ENCODE assay signal across 39 cellular contexts in genomic region chr4:68808060-68808459, GRCh38. TPM values are rescaled to one million over a fixed set of nuclear protein-coding genes. Genes with fewer than 3 reads are reported as not detected.
"Had no signal": no experiment of that assay in that cellular context is flagged by ENCODE, and none has a peak within 500 bp of the region (broad histone marks: within the 10 kb centered on the region; RNA-seq: fewer than 3 reads in every experiment).

No MANE protein-coding gene starts in this region.

- H3K9me3 ChIP-seq: MG63 had no signal

- H3K9ac ChIP-seq: KMS-11 had no signal

- DNase-seq: Karpas-422, Kasumi-1, KG1, MG63, MM.1S, MV-4-11, NCI-H1048, NCI-H1092, NCI-H1092 treated with DMSO at 0.1 percent for 48 hours, NCI-H1105, NCI-H1105 treated with DMSO at 0.1 percent for 48 hours, NCI-H1417, NCI-H1417 treated with DMSO at 0.1 percent for 48 hours, NCI-H1436, NCI-H1436 treated with DMSO at 0.1 percent for 48 hours, NCI-H146, NCI-H1694, NCI-H1694 treated with DMSO at 0.1 percent for 48 hours, NCI-H187, NCI-H187 treated with DMSO at 0.1 percent for 48 hours, NCI-H2029, NCI-H2029 treated with DMSO at 0.1 percent for 48 hours, NCI-H2081, NCI-H2081 treated with DMSO at 0.1 percent for 48 hours, NCI-H2107, NCI-H2171, NCI-H2171 treated with DMSO at 0.1 percent for 48 hours, NCI-H2227 treated with DMSO at 0.1 percent for 48 hours, NCI-H226, NCI-H345, NCI-H446, NCI-H446 treated with DMSO at 0.1 percent for 48 hours, NCI-H510A, NCI-H510A treated with DMSO at 0.1 percent for 48 hours, NCI-H524 had no signal

- H3K4me2 ChIP-seq: KMS-11 had no signal

- H3K27ac ChIP-seq: KMS-11 had no signal

- H3K27me3 ChIP-seq: MG63 had no signal

- H3K4me3 ChIP-seq: MG63 had no signal

- H3K36me3 ChIP-seq: MG63 had no signal

RNA-seq across cellular contexts. Expression of gene UGT2B10, which starts 7.7 kb away (rescaled TPM):
- total RNA-seq: LHCN-M2, M059J, NCI-H460 had no signal
